15 cellular contexts compared by ENCODE assay signal in the genomic region with DNA sequence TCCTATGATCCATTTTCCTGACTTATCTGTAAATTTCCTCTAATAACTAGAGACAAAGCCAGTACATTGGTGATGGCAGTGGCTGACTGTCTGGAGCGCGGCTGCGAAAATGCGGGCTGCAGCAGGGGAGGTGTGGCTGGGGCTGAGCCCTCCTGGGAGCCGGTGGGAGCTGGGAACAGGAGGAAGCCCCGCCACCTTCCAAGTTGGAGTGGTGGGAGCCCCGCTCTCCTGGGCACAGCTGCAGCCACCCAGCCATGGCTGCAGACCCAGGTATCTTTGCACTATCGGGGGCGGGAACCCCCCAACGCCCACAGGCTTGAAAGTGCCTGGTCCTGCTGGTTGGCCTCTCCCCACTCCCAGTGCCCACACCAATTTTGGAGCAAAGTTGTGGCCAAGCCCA.
"Had no signal": no experiment of that assay in that cellular context is flagged by ENCODE, and none has a peak within 500 bp of the region (broad histone marks: within the 10 kb centered on the region; RNA-seq: fewer than 3 reads in every experiment).

No MANE protein-coding gene starts in this region.

- H3K27ac ChIP-seq: left ventricle myocardium inferior, neural progenitor cell, pancreas, right lobe of liver, thoracic aorta had no signal

- H3K4me1 ChIP-seq: left ventricle myocardium inferior, neural progenitor cell, pancreas, right lobe of liver had no signal

- H3K27me3 ChIP-seq: neural progenitor cell, pancreas, right lobe of liver had no signal

- H3K9ac ChIP-seq: neural progenitor cell had no signal

- H3K9me3 ChIP-seq: pancreas, right lobe of liver, thoracic aorta had no signal

- DNase-seq: activated B cell treated with CpG ODN at 0.5 μM for 24 hours; activated CD4-positive, alpha-beta memory T cell treated with anti-CD3 and anti-CD28 coated beads for 36 hours; activated CD4-positive, alpha-beta T cell treated with anti-CD3 and anti-CD28 coated beads for 4 hours; activated gamma-delta T cell treated with Interleukin-2 at 50 U/mL for 16 hours; activated T-cell treated with anti-CD3 and anti-CD28 coated beads for 4 hours; foreskin melanocyte; left ventricle myocardium inferior; naive B cell; stimulated activated CD4-positive, alpha-beta T cell treated with anti-CD3 and anti-CD28 coated beads, Interleukin-4, amount 100 ng/mL, for 24 hours had no signal

- H3K4me3 ChIP-seq: left ventricle myocardium inferior, neural progenitor cell, pancreas, right lobe of liver, smooth muscle cell, thoracic aorta had no signal

- H3K4me2 ChIP-seq: neural progenitor cell, smooth muscle cell had no signal

- FAIRE-seq: pancreas, TTC549 had no signal

- ATAC-seq: pancreas had no signal

- H3K36me3 ChIP-seq: left ventricle myocardium inferior, neural progenitor cell, pancreas, right lobe of liver, thoracic aorta had no signal

- H2AFZ ChIP-seq: neural progenitor cell had no signal
